In the genomic region with DNA sequence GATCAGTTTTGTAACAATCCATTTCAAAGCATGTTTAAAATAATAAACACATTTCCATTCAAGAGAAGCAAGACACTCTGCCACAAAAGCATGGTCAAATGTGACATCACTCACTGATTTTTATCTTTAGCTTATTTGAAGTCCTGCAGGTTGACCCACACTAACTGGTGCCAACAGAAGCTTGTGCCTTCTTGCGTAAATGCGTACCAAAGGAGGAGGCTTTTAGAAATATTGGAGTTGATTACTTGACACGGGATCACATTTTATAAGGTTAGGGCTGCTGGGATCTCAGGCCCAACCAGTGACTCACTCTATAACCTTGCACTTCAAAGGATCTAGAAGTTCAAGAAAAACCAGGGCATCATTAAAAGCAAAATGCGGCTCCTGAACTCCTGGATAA, we compare ENCODE assay signal across 21 cellular contexts.
"Had no signal": no experiment of that assay in that cellular context is flagged by ENCODE, and none has a peak within 500 bp of the region (broad histone marks: within the 10 kb centered on the region; RNA-seq: fewer than 3 reads in every experiment).

No MANE protein-coding gene starts in this region.

- H3K36me3 ChIP-seq: gastrocnemius medialis, left lung, right lobe of liver, suprapubic skin, vagina had no signal

- H3K9me3 Mint-ChIP-seq: nephron progenitor cell had no signal

- H3K4me1 Mint-ChIP-seq: naive thymus-derived CD8-positive, alpha-beta T cell; nephron progenitor cell; stimulated activated naive CD8-positive, alpha-beta T cell treated with anti-CD3 and anti-CD28 coated beads, Interleukin-15, amount 100 ng/mL, for 72 hours had no signal

- H3K4me1 ChIP-seq: gastrocnemius medialis, left lung, right lobe of liver, suprapubic skin, vagina had no signal

- H3K27ac ChIP-seq: dorsolateral prefrontal cortex, epithelial cell of prostate, gastrocnemius medialis, left lung, right lobe of liver, suprapubic skin, vagina had no signal

- DNase-seq: dorsolateral prefrontal cortex; effector CD4-positive, alpha-beta T cell; foreskin fibroblast; gastrocnemius medialis; left cardiac atrium; left lung; naive thymus-derived CD8-positive, alpha-beta T cell; nephron progenitor cell; nucleus accumbens; right lobe of liver; stimulated activated CD4-positive, alpha-beta T cell treated with anti-CD3 and anti-CD28 coated beads, Interleukin-12 subunit alpha, Interleukin-12 subunit beta, amount 100 ng/mL, for 4 hours; stimulated activated CD4-positive, alpha-beta T cell treated with anti-CD3 and anti-CD28 coated beads, Interleukin-1b, Interleukin-23, amount 100 ng/mL, for 48 hours; stimulated activated CD4-positive, alpha-beta T cell treated with anti-CD3 and anti-CD28 coated beads, Interleukin-4, amount 100 ng/mL, for 1 hour; stimulated activated CD8-positive, alpha-beta memory T cell treated with anti-CD3 and anti-CD28 coated beads, Interleukin-4, amount 100 ng/mL, for 48 hours; stimulated activated naive CD4-positive, alpha-beta T cell; stimulated activated naive CD8-positive, alpha-beta T cell treated with anti-CD3 and anti-CD28 coated beads, Interleukin-15, amount 100 ng/mL, for 72 hours had no signal

- H3K4me3 Mint-ChIP-seq: naive thymus-derived CD8-positive, alpha-beta T cell; nephron progenitor cell; stimulated activated naive CD8-positive, alpha-beta T cell treated with anti-CD3 and anti-CD28 coated beads, Interleukin-15, amount 100 ng/mL, for 72 hours had no signal

- H3K27ac Mint-ChIP-seq: naive thymus-derived CD8-positive, alpha-beta T cell; nephron progenitor cell; stimulated activated naive CD8-positive, alpha-beta T cell treated with anti-CD3 and anti-CD28 coated beads, Interleukin-15, amount 100 ng/mL, for 72 hours had no signal

- H3K36me3 Mint-ChIP-seq: naive thymus-derived CD8-positive, alpha-beta T cell had no signal

- H3K27me3 ChIP-seq: gastrocnemius medialis, right lobe of liver, vagina had no signal

- H3K4me3 ChIP-seq: dorsolateral prefrontal cortex, gastrocnemius medialis, left lung, right lobe of liver, smooth muscle cell, suprapubic skin, vagina had no signal

- ATAC-seq: esophagus mucosa; gastrocnemius medialis; left cardiac atrium; left lung; naive thymus-derived CD8-positive, alpha-beta T cell; right lobe of liver; stimulated activated naive CD8-positive, alpha-beta T cell treated with anti-CD3 and anti-CD28 coated beads, Interleukin-15, amount 100 ng/mL, for 72 hours had no signal
